ENCODE assay signal across 20 cellular contexts in the genomic region with DNA sequence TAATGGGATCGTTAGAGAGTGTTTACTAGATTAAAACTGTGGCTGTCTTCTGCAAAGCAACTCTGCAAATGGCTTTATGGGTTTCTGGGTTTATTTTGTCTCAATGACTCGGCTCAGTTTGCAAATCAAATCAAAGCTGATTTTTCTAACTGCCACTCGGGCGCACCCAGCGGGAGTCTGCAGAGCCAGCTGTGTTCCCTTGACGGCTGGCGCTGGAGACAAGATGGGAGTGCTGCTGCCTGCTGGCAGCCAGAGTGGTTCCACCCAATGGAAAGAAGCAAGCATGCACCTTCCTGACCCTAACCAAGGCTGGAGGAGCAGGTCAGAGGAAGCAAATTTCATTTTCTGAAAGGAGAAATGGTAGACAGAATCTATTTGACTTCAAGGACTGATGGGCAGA.
DNase-seq lines count a peak whose midpoint lies in the region; ATAC-seq, FAIRE-seq and TF ChIP-seq lines count a peak whose summit lies in the region.
"Had no signal": no experiment of that assay in that cellular context is flagged by ENCODE, and none has a peak within 500 bp of the region (broad histone marks: within the 10 kb centered on the region; RNA-seq: fewer than 3 reads in every experiment).

No MANE protein-coding gene starts in this region.

- H3K36me3 ChIP-seq in BE2C, result no peaks in the 10 kb centered on the region
- H3K36me3 ChIP-seq: gastrocnemius medialis, transverse colon had no signal

- no peaks in the 10 kb centered on the region for H3K4me1 ChIP-seq in BE2C
- H3K4me1 ChIP-seq: gastrocnemius medialis, transverse colon had no signal

- H3K9me3 ChIP-seq in BE2C, result no peaks in the 10 kb centered on the region
- H3K9me3 ChIP-seq: gastrocnemius medialis, transverse colon had no signal

- TF ChIP-seq CTCF in BE2C (IDR thresholded peaks at IDR 0.05; ENCODE audit: low read depth, low read length), result 0 out of 2 replicates have a peak, but pooled peaks have one; percentile 12

- H3K27me3 ChIP-seq in BE2C, result no peaks in the 10 kb centered on the region; the same call in 1 of the 2 replicates
- H3K27me3 ChIP-seq: gastrocnemius medialis, transverse colon had no signal

- peak; percentile 63 for FAIRE-seq in HTR-8/SVneo (lab: Jason Lieb, UNC)
- FAIRE-seq: astrocyte, kidney had no signal

- ATAC-seq in GM19455 (IDR thresholded peaks at IDR 0.05; ENCODE audit: unreplicated experiment) (no peak), HG03039 (IDR thresholded peaks at IDR 0.05; ENCODE audit: unreplicated experiment) (no peak)
- ATAC-seq: activated T-cell treated with anti-CD3 and anti-CD28 coated beads, Interleukin-2, amount 50 U/mL, for 72 hours; gastrocnemius medialis; stimulated activated memory B cell treated with anti-CD40 and anti-IgM and Interleukin-4, amounts not matched to agents 10 μg/mL and 1 μg/mL and 100 μg/mL, for 72 hours had no signal

- H3K4me3 ChIP-seq in BE2C (ENCODE audit: low read depth, low read length), result no peak overlapping the region
- H3K4me3 ChIP-seq: gastrocnemius medialis, transverse colon had no signal

- no peak for DNase-seq in BE2C
- no peak for DNase-seq in HTR-8/SVneo (ENCODE audit: insufficient read length, low spot score)
- DNase-seq in NCI-H69 (lab: John Stamatoyannopoulos, UW), result peak; percentile 65
- peak; percentile 51 for DNase-seq in left kidney (ENCODE audit: low read depth, low spot score)
- DNase-seq in activated T-cell treated with anti-CD3 and anti-CD28 coated beads, Interleukin-2, amount 50 U/mL, for 1 hour, result no peak
- DNase-seq in stimulated activated CD8-positive, alpha-beta memory T cell treated with anti-CD3 and anti-CD28 coated beads, Interleukin-4, amount 100 ng/mL, for 48 hours, result no peak
- DNase-seq: activated CD4-positive, alpha-beta T cell treated with anti-CD3 and anti-CD28 coated beads for 1 hour; activated T-cell treated with anti-CD3 and anti-CD28 coated beads, Interleukin-2, amount 50 U/mL, for 72 hours; CD4-positive, CD25-positive, alpha-beta regulatory T cell; effector CD4-positive, alpha-beta T cell; gastrocnemius medialis; H9; KG1; kidney; SW 1271; transverse colon had no signal

Comparison
In these comparisons a context has a peak if more than half of its experiments do, and no peak if none do; other contexts are left out.
1. DNase-seq: peak in NCI-H69 (single experiment) and left kidney (single experiment); none in BE2C (single experiment), HTR-8/SVneo (single experiment), activated T-cell treated with anti-CD3 and anti-CD28 coated beads, Interleukin-2, amount 50 U/mL, for 1 hour (single experiment) and stimulated activated CD8-positive, alpha-beta memory T cell treated with anti-CD3 and anti-CD28 coated beads, Interleukin-4, amount 100 ng/mL, for 48 hours (single experiment).